In genomic region chr2:66575625-66576371, GRCh38 we compare ENCODE assay signal across 1 cellular context.
TF ChIP-seq lines count a peak whose summit lies in the region.

No MANE protein-coding gene starts in this region.

TF ChIP-seq in K562, 482 proteins besides CTCF, POLR2A, EP300 and RAD21 (continued from another document):
- TF ChIP-seq E2F5 (CRISPR knock-in tag; IDR thresholded peaks at IDR 0.05) (no peak), NFRKB (IDR thresholded peaks at IDR 0.05; ENCODE audit: low read depth) (no peak), ZNF124 (CRISPR knock-in tag; IDR thresholded peaks at IDR 0.05) (no peak)
